In the genomic region with DNA sequence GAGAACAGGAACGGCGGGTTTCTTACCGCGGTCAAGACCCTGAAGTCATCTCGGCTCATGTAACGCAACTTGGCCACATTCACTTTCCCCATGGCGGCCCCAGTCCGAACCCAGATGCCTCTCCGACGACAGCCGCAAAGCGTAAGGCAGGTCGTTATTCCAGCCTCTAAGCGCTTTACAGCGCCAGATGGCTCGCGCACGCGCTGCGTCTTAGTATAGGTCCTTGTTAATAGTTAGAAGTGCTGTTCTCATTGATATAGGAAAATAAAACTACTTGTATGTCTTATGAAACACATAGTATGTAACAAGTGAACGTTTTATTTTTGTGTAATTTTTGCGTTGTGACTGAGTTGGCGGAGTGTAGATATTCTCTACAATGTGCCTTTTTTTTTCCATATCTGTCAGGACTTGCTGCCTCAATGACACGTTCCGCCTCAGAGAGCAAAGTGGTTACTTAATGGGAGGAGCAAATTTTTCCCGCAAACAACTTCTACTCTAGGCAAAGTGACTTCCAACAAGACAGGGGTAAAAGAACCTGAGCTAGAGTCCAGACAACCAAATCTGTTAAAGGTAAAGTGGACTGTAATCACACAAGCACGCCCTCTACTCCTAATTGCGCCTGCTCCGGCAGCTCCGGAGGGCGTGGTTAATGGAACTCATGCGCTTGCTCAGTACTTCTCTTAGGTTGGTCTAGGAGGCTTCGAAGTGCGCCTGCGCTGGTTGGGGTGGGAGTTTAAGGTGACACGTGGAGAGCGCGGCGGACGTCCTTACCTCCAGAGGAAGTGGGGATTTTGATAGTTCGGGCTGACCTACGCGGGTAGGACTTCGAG, we compare ENCODE assay signal across 1 cellular context.
A peak's percentile ranks its signal among the peaks of the same experiment; 100 is the strongest.
TF ChIP-seq lines count a peak whose summit lies in the region.

A gene (minus strand): TSS at position 148 of the 830 bp plus-strand sequence. CDS start 56 bp downstream, at position 92.

TF ChIP-seq in HepG2, 621 proteins besides CTCF, POLR2A, EP300 and RAD21 (continued from another document and continues in another):
- TF ChIP-seq, protein P1, sequence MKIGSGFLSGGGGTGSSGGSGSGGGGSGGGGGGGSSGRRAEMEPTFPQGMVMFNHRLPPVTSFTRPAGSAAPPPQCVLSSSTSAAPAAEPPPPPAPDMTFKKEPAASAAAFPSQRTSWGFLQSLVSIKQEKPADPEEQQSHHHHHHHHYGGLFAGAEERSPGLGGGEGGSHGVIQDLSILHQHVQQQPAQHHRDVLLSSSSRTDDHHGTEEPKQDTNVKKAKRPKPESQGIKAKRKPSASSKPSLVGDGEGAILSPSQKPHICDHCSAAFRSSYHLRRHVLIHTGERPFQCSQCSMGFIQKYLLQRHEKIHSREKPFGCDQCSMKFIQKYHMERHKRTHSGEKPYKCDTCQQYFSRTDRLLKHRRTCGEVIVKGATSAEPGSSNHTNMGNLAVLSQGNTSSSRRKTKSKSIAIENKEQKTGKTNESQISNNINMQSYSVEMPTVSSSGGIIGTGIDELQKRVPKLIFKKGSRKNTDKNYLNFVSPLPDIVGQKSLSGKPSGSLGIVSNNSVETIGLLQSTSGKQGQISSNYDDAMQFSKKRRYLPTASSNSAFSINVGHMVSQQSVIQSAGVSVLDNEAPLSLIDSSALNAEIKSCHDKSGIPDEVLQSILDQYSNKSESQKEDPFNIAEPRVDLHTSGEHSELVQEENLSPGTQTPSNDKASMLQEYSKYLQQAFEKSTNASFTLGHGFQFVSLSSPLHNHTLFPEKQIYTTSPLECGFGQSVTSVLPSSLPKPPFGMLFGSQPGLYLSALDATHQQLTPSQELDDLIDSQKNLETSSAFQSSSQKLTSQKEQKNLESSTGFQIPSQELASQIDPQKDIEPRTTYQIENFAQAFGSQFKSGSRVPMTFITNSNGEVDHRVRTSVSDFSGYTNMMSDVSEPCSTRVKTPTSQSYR (CRISPR knock-in tag; IDR thresholded peaks at IDR 0.05; ENCODE audit: borderline replicate concordance), result no peak; the same call in 1 of the 2 replicates
- TF ChIP-seq ZNF292 (CRISPR knock-in tag; IDR thresholded peaks at IDR 0.05; ENCODE audit: borderline replicate concordance, low read depth) (peak; percentile 48; the same call in 1 of the 2 replicates), ZNF256 (CRISPR knock-in tag; conservative IDR thresholded peaks at IDR 0.05) (peak; percentile 90; the same call in 1 of the 2 replicates), BHLHE40 (IDR thresholded peaks at IDR 0.05; ENCODE audit: low read length) (0 out of 2 replicates have a peak, but pooled peaks have one; percentile 22), PHF8 (CRISPR knock-in tag; IDR thresholded peaks at IDR 0.05) (peak; percentile 86), SMARCC2 (IDR thresholded peaks at IDR 0.05) (no peak), NFYC (CRISPR knock-in tag; IDR thresholded peaks at IDR 0.05) (0 out of 2 replicates have a peak, but pooled peaks have one; percentile 28), HNRNPH1 (optimal IDR thresholded peaks at IDR 0.05; ENCODE audit: low read depth, low read length) (no peak), ZNF496 (CRISPR knock-in tag; IDR thresholded peaks at IDR 0.05; ENCODE audit: insufficient replicate concordance) (no peak), ZNF33B (CRISPR knock-in tag; IDR thresholded peaks at IDR 0.05) (peak; percentile 79), ZNF460 (CRISPR knock-in tag; IDR thresholded peaks at IDR 0.05; ENCODE audit: borderline replicate concordance) (no peak), SOX13 (IDR thresholded peaks at IDR 0.05) (no peak), SOX13 (CRISPR knock-in tag; conservative IDR thresholded peaks at IDR 0.05 in 1 of 2, IDR thresholded peaks at IDR 0.05 in 1 of 2) (0 out of 4 replicates have a peak, but pooled peaks of 1 of the 2 experiments have one; percentile 15), GATA4 (IDR thresholded peaks at IDR 0.05; ENCODE audit: borderline replicate concordance, low read depth) (peak; percentile 38; the same call in 1 of the 2 replicates), NR1H2 (CRISPR knock-in tag; IDR thresholded peaks at IDR 0.05; ENCODE audit: borderline replicate concordance, low read depth) (no peak), SRSF4 (IDR thresholded peaks at IDR 0.05; ENCODE audit: low read depth, low read length, poor library complexity, severe bottlenecking) (no peak), ZNF552 (CRISPR knock-in tag; IDR thresholded peaks at IDR 0.05; ENCODE audit: borderline replicate concordance) (peak; percentile 93; the same call in 1 of the 2 replicates), ELF4 (CRISPR knock-in tag; IDR thresholded peaks at IDR 0.05; ENCODE audit: borderline replicate concordance) (peak; percentile 83), ZFP41 (CRISPR knock-in tag; IDR thresholded peaks at IDR 0.05; ENCODE audit: borderline replicate concordance) (no peak), HDAC1 (CRISPR knock-in tag; IDR thresholded peaks at IDR 0.05) (no peak; the same call in 1 of the 2 replicates), RARA (CRISPR knock-in tag; IDR thresholded peaks at IDR 0.05) (peak; percentile 50), FOSL2 (CRISPR knock-in tag; IDR thresholded peaks at IDR 0.05) (0 out of 2 replicates have a peak, but pooled peaks have one; percentile 26), EZH2 (conservative IDR thresholded peaks at IDR 0.05; ENCODE audit: low read depth, low read length) (no peak), MED8 (CRISPR knock-in tag; IDR thresholded peaks at IDR 0.05; ENCODE audit: insufficient replicate concordance) (no peak)
- TF ChIP-seq, protein P2, sequence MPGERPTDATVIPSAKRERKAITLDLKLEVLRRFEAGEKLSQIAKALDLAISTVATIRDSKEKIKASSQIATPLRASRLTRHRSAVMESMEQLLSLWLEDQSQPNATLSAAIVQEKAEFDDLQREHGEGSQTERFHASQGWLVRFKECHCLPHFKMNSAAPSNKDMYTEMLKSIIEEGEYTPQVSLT (CRISPR knock-in tag; IDR thresholded peaks at IDR 0.05; ENCODE audit: borderline replicate concordance, low read depth), result no peak
- TF ChIP-seq, protein P3, sequence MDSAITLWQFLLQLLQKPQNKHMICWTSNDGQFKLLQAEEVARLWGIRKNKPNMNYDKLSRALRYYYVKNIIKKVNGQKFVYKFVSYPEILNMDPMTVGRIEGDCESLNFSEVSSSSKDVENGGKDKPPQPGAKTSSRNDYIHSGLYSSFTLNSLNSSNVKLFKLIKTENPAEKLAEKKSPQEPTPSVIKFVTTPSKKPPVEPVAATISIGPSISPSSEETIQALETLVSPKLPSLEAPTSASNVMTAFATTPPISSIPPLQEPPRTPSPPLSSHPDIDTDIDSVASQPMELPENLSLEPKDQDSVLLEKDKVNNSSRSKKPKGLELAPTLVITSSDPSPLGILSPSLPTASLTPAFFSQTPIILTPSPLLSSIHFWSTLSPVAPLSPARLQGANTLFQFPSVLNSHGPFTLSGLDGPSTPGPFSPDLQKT (CRISPR knock-in tag; IDR thresholded peaks at IDR 0.05; ENCODE audit: borderline replicate concordance), result peak; percentile 68; the same call in 1 of the 2 replicates
- TF ChIP-seq, protein P4, sequence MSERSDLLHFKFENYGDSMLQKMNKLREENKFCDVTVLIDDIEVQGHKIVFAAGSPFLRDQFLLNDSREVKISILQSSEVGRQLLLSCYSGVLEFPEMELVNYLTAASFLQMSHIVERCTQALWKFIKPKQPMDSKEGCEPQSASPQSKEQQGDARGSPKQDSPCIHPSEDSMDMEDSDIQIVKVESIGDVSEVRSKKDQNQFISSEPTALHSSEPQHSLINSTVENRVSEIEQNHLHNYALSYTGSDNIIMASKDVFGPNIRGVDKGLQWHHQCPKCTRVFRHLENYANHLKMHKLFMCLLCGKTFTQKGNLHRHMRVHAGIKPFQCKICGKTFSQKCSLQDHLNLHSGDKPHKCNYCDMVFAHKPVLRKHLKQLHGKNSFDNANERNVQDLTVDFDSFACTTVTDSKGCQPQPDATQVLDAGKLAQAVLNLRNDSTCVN (CRISPR knock-in tag; IDR thresholded peaks at IDR 0.05; ENCODE audit: borderline replicate concordance), result peak; percentile 62
- TF ChIP-seq, protein P5, sequence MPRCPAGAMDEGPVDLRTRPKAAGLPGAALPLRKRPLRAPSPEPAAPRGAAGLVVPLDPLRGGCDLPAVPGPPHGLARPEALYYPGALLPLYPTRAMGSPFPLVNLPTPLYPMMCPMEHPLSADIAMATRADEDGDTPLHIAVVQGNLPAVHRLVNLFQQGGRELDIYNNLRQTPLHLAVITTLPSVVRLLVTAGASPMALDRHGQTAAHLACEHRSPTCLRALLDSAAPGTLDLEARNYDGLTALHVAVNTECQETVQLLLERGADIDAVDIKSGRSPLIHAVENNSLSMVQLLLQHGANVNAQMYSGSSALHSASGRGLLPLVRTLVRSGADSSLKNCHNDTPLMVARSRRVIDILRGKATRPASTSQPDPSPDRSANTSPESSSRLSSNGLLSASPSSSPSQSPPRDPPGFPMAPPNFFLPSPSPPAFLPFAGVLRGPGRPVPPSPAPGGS (CRISPR knock-in tag; IDR thresholded peaks at IDR 0.05), result 0 out of 2 replicates have a peak, but pooled peaks have one; percentile 32
- TF ChIP-seq, protein P6, sequence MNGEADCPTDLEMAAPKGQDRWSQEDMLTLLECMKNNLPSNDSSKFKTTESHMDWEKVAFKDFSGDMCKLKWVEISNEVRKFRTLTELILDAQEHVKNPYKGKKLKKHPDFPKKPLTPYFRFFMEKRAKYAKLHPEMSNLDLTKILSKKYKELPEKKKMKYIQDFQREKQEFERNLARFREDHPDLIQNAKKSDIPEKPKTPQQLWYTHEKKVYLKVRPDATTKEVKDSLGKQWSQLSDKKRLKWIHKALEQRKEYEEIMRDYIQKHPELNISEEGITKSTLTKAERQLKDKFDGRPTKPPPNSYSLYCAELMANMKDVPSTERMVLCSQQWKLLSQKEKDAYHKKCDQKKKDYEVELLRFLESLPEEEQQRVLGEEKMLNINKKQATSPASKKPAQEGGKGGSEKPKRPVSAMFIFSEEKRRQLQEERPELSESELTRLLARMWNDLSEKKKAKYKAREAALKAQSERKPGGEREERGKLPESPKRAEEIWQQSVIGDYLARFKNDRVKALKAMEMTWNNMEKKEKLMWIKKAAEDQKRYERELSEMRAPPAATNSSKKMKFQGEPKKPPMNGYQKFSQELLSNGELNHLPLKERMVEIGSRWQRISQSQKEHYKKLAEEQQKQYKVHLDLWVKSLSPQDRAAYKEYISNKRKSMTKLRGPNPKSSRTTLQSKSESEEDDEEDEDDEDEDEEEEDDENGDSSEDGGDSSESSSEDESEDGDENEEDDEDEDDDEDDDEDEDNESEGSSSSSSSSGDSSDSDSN (CRISPR knock-in tag; IDR thresholded peaks at IDR 0.05), result peak; percentile 46; the same call in 1 of the 2 replicates
- TF ChIP-seq, protein P7, sequence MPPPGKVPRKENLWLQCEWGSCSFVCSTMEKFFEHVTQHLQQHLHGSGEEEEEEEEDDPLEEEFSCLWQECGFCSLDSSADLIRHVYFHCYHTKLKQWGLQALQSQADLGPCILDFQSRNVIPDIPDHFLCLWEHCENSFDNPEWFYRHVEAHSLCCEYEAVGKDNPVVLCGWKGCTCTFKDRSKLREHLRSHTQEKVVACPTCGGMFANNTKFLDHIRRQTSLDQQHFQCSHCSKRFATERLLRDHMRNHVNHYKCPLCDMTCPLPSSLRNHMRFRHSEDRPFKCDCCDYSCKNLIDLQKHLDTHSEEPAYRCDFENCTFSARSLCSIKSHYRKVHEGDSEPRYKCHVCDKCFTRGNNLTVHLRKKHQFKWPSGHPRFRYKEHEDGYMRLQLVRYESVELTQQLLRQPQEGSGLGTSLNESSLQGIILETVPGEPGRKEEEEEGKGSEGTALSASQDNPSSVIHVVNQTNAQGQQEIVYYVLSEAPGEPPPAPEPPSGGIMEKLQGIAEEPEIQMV (CRISPR knock-in tag; IDR thresholded peaks at IDR 0.05; ENCODE audit: low read depth), result peak; percentile 92; the same call in 1 of the 2 replicates
- TF ChIP-seq, protein P8, sequence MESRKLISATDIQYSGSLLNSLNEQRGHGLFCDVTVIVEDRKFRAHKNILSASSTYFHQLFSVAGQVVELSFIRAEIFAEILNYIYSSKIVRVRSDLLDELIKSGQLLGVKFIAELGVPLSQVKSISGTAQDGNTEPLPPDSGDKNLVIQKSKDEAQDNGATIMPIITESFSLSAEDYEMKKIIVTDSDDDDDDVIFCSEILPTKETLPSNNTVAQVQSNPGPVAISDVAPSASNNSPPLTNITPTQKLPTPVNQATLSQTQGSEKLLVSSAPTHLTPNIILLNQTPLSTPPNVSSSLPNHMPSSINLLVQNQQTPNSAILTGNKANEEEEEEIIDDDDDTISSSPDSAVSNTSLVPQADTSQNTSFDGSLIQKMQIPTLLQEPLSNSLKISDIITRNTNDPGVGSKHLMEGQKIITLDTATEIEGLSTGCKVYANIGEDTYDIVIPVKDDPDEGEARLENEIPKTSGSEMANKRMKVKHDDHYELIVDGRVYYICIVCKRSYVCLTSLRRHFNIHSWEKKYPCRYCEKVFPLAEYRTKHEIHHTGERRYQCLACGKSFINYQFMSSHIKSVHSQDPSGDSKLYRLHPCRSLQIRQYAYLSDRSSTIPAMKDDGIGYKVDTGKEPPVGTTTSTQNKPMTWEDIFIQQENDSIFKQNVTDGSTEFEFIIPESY (CRISPR knock-in tag; IDR thresholded peaks at IDR 0.05), result no peak
- TF ChIP-seq, protein P9, sequence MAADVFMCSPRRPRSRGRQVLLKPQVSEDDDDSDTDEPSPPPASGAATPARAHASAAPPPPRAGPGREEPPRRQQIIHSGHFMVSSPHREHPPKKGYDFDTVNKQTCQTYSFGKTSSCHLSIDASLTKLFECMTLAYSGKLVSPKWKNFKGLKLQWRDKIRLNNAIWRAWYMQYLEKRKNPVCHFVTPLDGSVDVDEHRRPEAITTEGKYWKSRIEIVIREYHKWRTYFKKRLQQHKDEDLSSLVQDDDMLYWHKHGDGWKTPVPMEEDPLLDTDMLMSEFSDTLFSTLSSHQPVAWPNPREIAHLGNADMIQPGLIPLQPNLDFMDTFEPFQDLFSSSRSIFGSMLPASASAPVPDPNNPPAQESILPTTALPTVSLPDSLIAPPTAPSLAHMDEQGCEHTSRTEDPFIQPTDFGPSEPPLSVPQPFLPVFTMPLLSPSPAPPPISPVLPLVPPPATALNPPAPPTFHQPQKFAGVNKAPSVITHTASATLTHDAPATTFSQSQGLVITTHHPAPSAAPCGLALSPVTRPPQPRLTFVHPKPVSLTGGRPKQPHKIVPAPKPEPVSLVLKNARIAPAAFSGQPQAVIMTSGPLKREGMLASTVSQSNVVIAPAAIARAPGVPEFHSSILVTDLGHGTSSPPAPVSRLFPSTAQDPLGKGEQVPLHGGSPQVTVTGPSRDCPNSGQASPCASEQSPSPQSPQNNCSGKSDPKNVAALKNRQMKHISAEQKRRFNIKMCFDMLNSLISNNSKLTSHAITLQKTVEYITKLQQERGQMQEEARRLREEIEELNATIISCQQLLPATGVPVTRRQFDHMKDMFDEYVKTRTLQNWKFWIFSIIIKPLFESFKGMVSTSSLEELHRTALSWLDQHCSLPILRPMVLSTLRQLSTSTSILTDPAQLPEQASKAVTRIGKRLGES (CRISPR knock-in tag; IDR thresholded peaks at IDR 0.05; ENCODE audit: borderline replicate concordance), result peak; percentile 77
- TF ChIP-seq, protein P10, sequence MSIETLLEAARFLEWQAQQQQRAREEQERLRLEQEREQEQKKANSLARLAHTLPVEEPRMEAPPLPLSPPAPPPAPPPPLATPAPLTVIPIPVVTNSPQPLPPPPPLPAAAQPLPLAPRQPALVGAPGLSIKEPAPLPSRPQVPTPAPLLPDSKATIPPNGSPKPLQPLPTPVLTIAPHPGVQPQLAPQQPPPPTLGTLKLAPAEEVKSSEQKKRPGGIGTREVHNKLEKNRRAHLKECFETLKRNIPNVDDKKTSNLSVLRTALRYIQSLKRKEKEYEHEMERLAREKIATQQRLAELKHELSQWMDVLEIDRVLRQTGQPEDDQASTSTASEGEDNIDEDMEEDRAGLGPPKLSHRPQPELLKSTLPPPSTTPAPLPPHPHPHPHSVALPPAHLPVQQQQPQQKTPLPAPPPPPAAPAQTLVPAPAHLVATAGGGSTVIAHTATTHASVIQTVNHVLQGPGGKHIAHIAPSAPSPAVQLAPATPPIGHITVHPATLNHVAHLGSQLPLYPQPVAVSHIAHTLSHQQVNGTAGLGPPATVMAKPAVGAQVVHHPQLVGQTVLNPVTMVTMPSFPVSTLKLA (IDR thresholded peaks at IDR 0.05), result peak; percentile 60
- TF ChIP-seq, protein P11, sequence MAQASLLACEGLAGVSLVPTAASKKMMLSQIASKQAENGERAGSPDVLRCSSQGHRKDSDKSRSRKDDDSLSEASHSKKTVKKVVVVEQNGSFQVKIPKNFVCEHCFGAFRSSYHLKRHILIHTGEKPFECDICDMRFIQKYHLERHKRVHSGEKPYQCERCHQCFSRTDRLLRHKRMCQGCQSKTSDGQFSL (CRISPR knock-in tag; IDR thresholded peaks at IDR 0.05), result peak; percentile 49; the same call in 1 of the 2 replicates
